Comparison of ENCODE assay signal across 9 cellular contexts in the genomic region with DNA sequence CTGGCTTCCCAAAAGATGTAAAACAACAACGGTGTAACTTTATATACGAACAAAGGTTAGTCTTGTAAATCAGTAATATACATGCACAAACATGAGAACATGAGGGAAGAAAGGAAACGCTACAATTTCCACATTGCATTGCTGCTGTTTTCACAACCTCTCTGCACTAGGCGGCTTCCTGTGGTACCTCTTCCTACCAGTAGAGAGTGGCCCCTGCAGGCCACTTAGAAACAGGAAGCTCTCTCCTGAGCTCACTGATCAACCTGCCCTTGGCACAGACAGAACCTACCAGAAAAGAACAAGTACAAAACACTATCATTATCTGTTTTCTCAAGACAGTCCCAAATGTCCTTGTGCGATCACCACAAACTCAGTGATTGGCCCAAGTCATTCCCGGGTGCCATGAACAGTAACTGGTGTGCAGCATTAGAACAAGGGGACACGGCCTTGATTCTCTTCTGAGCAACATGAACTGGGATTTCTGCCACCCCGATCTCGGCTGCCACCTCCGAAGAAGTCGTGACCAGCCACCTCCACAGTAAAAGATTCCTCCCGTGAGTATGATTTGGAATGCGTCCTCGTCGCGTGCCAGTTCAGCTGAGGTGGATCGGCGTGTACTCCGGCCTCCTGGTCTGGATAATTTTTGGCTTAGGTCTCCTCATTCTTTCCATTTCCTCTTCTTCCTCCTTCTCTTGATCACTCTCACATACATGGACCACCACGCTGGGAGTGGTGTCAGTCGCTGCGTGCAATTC. TPM values are rescaled to one million over a fixed set of nuclear protein-coding genes. Genes with fewer than 3 reads are reported as not detected.
DNase-seq lines count a peak whose midpoint lies in the region; ATAC-seq, FAIRE-seq and TF ChIP-seq lines count a peak whose summit lies in the region.
"Had no signal": no experiment of that assay in that cellular context is flagged by ENCODE, and none has a peak within 500 bp of the region (broad histone marks: within the 10 kb centered on the region; RNA-seq: fewer than 3 reads in every experiment).

No MANE protein-coding gene starts in this region.

- no peak overlapping the region for H3K4me3 ChIP-seq in HepG2 (replicated peaks in 1 of 3; ENCODE audit: insufficient read depth in 1 of 3, low read depth in 2 of 3, low read length in 3 of 3)
- no peak overlapping the region for H3K4me3 ChIP-seq in gastrocnemius medialis

- peaks cover 5% of the 10 kb centered on the region; the same call in 1 of the 2 replicates for H4K20me1 ChIP-seq in HepG2 (ENCODE audit: insufficient read depth, low read length)

- in situ Hi-C loops in HepG2 (cut with HindIII; ENCODE audit: extremely low pct_ligation_motif_present, low pct_unique_long_range_greater_than_20kb) = no loop called here
- in situ Hi-C loops in gastrocnemius medialis (cut with MboI; ENCODE audit: low sequenced_read_pairs in 4 of 4) = no loop called here

- H3K9me3 Mint-ChIP-seq in activated T-helper 2 cell treated with anti-CD3 and anti-CD28 coated beads, Interferon-gamma antibody, Interleukin-2, Interleukin-4, amounts not matched to agents 10 μg/mL and 5 μg/mL and 100 μg/mL, durations not matched to agents 14 hours and 24 hours and 36 hours = no peaks in the 10 kb centered on the region
- H3K9me3 Mint-ChIP-seq in glutamatergic neuron (ENCODE audit: unreplicated experiment) = no peaks in the 10 kb centered on the region
- H3K9me3 Mint-ChIP-seq: T-helper 1 cell treated with Interleukin-12 subunit alpha and Interleukin-12 subunit beta and Interleukin-4 antibody, amounts not matched to agents 30 μg/mL and 1 μg/mL, for 36 hours had no signal

- TF ChIP-seq CTCF in HepG2 (CRISPR knock-in tag; IDR thresholded peaks at IDR 0.05) (peak; percentile 34), glutamatergic neuron (IDR thresholded peaks at IDR 0.05; ENCODE audit: partially characterized antibody, unreplicated experiment) (no peak), gastrocnemius medialis (IDR thresholded peaks at IDR 0.05 in 4 of 5, conservative IDR thresholded peaks at IDR 0.05 in 1 of 5) (peak in 1 of 5 experiments; percentile 13)

- ATAC-seq in HepG2 (peak; percentile 71), gastrocnemius medialis (no peak), GM19351 (IDR thresholded peaks at IDR 0.05; ENCODE audit: unreplicated experiment) (no peak)

- peaks cover 30% of the 10 kb centered on the region for H3K36me3 Mint-ChIP-seq in activated T-helper 2 cell treated with anti-CD3 and anti-CD28 coated beads, Interferon-gamma antibody, Interleukin-2, Interleukin-4, amounts not matched to agents 10 μg/mL and 5 μg/mL and 100 μg/mL, durations not matched to agents 14 hours and 24 hours and 36 hours (ENCODE audit: low read depth)
- H3K36me3 Mint-ChIP-seq in glutamatergic neuron (ENCODE audit: unreplicated experiment) = peaks cover 5% of the 10 kb centered on the region

- TF ChIP-seq RAD21 in HepG2 (CRISPR knock-in tag; IDR thresholded peaks at IDR 0.05) = peak; percentile 53; the same call in 1 of the 2 replicates

- BruUV-seq in HepG2 (replicated peaks; lab: Mats Ljungman, UMichigan) = no TSS peak

- no peak overlapping the region for H3K9ac ChIP-seq in HepG2 (ENCODE audit: insufficient read depth, low read depth, low read length)

- H3K27me3 ChIP-seq in HepG2 (ENCODE audit: control insufficient read depth in 1 of 2, insufficient read depth in 2 of 2, low read length in 2 of 2) (no peaks in the 10 kb centered on the region), gastrocnemius medialis (no peaks in the 10 kb centered on the region)

- H3K4me2 ChIP-seq in HepG2 (ENCODE audit: low read depth, low read length) = no peak overlapping the region

- TF ChIP-seq EP300 in HepG2 (IDR thresholded peaks at IDR 0.05; ENCODE audit: low read depth in 2 of 2, low read length in 2 of 2) = no peak
- no peak for TF ChIP-seq EP300 in HepG2 (CRISPR knock-in tag; IDR thresholded peaks at IDR 0.05; ENCODE audit: borderline replicate concordance)

- 89% methylated on average over 18 of the region's 22 CpGs for WGBS in HepG2 (ENCODE audit: low lambda C conversion rate)

- CTCF ChIA-PET in HepG2 (lab: Yijun Ruan, JAX; ENCODE audit: low intra/inter-chr PET ratio, low total read pairs) = interaction anchor here (1.3 kb wide), 1 partner anchor 65 kb away, joined by 5 read pairs; no protein-coding TSS in a partner anchor

- H3K27ac ChIP-seq in HepG2 (ENCODE audit: extremely low read length, insufficient read depth, low read length) = no peak overlapping the region
- H3K27ac ChIP-seq in gastrocnemius medialis = no peak overlapping the region

- H3K79me2 ChIP-seq in HepG2 (ENCODE audit: insufficient read depth, low read length) = no peaks in the 10 kb centered on the region

- TF ChIP-seq POLR2A in HepG2 (IDR thresholded peaks at IDR 0.05; ENCODE audit: insufficient read depth in 1 of 2, low read depth in 2 of 2, low read length in 2 of 2) (no peak), gastrocnemius medialis (IDR thresholded peaks at IDR 0.05) (no peak)

- H2AFZ ChIP-seq in HepG2 (ENCODE audit: low read length) = no peak overlapping the region

- peaks cover 9 to 43% of the 10 kb centered on the region in 2 experiments for H3K36me3 ChIP-seq in HepG2 (replicated peaks in 1 of 2; ENCODE audit: control insufficient read depth in 1 of 2, insufficient read depth in 2 of 2, low read length in 2 of 2)
- peaks cover 0 to 42% of the 10 kb centered on the region in 2 donors for H3K36me3 ChIP-seq in gastrocnemius medialis

- no peak overlapping the region for H3K4me3 Mint-ChIP-seq in activated T-helper 2 cell treated with anti-CD3 and anti-CD28 coated beads, Interferon-gamma antibody, Interleukin-2, Interleukin-4, amounts not matched to agents 10 μg/mL and 5 μg/mL and 100 μg/mL, durations not matched to agents 14 hours and 24 hours and 36 hours (ENCODE audit: low read depth)
- H3K4me3 Mint-ChIP-seq in glutamatergic neuron (ENCODE audit: unreplicated experiment) = no peak overlapping the region
- H3K4me3 Mint-ChIP-seq: T-helper 1 cell treated with Interleukin-12 subunit alpha and Interleukin-12 subunit beta and Interleukin-4 antibody, amounts not matched to agents 30 μg/mL and 1 μg/mL, for 36 hours had no signal

- POLR2A ChIA-PET in HepG2 (lab: Yijun Ruan, JAX) = interaction anchor here (1.2 to 1.4 kb wide), 2 partner anchors 9 to 28 kb away, joined by 3 to 5 read pairs; no protein-coding TSS in a partner anchor

- DNase-seq in COLO668 (lab: John Stamatoyannopoulos, UW; ENCODE audit: unreplicated experiment) (peak; percentile 32), HT-29 (ENCODE audit: low spot score) (peak; percentile 32), HepG2 (ENCODE audit: low spot score) (peak; percentile 44), glutamatergic neuron (no peak), gastrocnemius medialis (no peak), SHP77 treated with DMSO at 0.1 percent for 48 hours (lab: John Stamatoyannopoulos, UW) (no peak)
- no peak for DNase-seq in activated T-helper 2 cell treated with anti-CD3 and anti-CD28 coated beads, Interferon-gamma antibody, Interleukin-2, Interleukin-4, amounts not matched to agents 10 μg/mL and 5 μg/mL and 100 μg/mL, durations not matched to agents 14 hours and 24 hours and 36 hours (ENCODE audit: low spot score)

- H3K27me3 Mint-ChIP-seq in activated T-helper 2 cell treated with anti-CD3 and anti-CD28 coated beads, Interferon-gamma antibody, Interleukin-2, Interleukin-4, amounts not matched to agents 10 μg/mL and 5 μg/mL and 100 μg/mL, durations not matched to agents 14 hours and 24 hours and 36 hours (ENCODE audit: low read depth) = peaks cover 2% of the 10 kb centered on the region
- peaks cover 2% of the 10 kb centered on the region for H3K27me3 Mint-ChIP-seq in glutamatergic neuron (ENCODE audit: unreplicated experiment)

- intact Hi-C loops in activated T-helper 2 cell treated with anti-CD3 and anti-CD28 coated beads, Interferon-gamma antibody, Interleukin-2, Interleukin-4, amounts not matched to agents 10 μg/mL and 5 μg/mL and 100 μg/mL, durations not matched to agents 14 hours and 24 hours and 36 hours (cut with micrococcal nuclease) = no loop called here
- intact Hi-C loops in HepG2 (cut with micrococcal nuclease; ENCODE audit: unreplicated experiment) = no loop called here
- intact Hi-C loops in gastrocnemius medialis (cut with DNase I; ENCODE audit: low total_unique reads) = no loop called here

- H3K4me1 Mint-ChIP-seq in activated T-helper 2 cell treated with anti-CD3 and anti-CD28 coated beads, Interferon-gamma antibody, Interleukin-2, Interleukin-4, amounts not matched to agents 10 μg/mL and 5 μg/mL and 100 μg/mL, durations not matched to agents 14 hours and 24 hours and 36 hours (ENCODE audit: low read depth) = peaks cover 33% of the 10 kb centered on the region
- no peaks in the 10 kb centered on the region for H3K4me1 Mint-ChIP-seq in glutamatergic neuron (ENCODE audit: low read depth, unreplicated experiment)

- H3K27ac Mint-ChIP-seq in activated T-helper 2 cell treated with anti-CD3 and anti-CD28 coated beads, Interferon-gamma antibody, Interleukin-2, Interleukin-4, amounts not matched to agents 10 μg/mL and 5 μg/mL and 100 μg/mL, durations not matched to agents 14 hours and 24 hours and 36 hours = peak overlapping the region; percentile 9
- no peak overlapping the region for H3K27ac Mint-ChIP-seq in glutamatergic neuron (ENCODE audit: unreplicated experiment)
- H3K27ac Mint-ChIP-seq: T-helper 1 cell treated with Interleukin-12 subunit alpha and Interleukin-12 subunit beta and Interleukin-4 antibody, amounts not matched to agents 30 μg/mL and 1 μg/mL, for 36 hours had no signal

- FAIRE-seq in HepG2 (lab: Jason Lieb, UNC) = no peak

- H3K4me1 ChIP-seq in HepG2 (ENCODE audit: insufficient read depth, low read length) = peaks cover 25% of the 10 kb centered on the region
- no peaks in the 10 kb centered on the region for H3K4me1 ChIP-seq in gastrocnemius medialis

- H3K9me3 ChIP-seq in HepG2 (ENCODE audit: low read length) (no peaks in the 10 kb centered on the region), gastrocnemius medialis (no peaks in the 10 kb centered on the region)

RNA-seq across cellular contexts. Expression of a gene that starts 5.7 kb away (rescaled TPM):
- 0.05 and 0.31 TPM in 2 replicates for total RNA-seq in HT-29 (2014; rRNA removed; shearing (Covaris generic))
- 0.37 and 0.46 TPM in 2 replicates for total RNA-seq in activated T-helper 2 cell treated with anti-CD3 and anti-CD28 coated beads, Interferon-gamma antibody, Interleukin-2, Interleukin-4, amounts not matched to agents 10 μg/mL and 5 μg/mL and 100 μg/mL, durations not matched to agents 14 hours and 24 hours and 36 hours
- total RNA-seq in HepG2 (2016; rRNA removed; fragmentation: Illumina TruSeq; extraction: Trizol) = 0.35 TPM in 1 of 2 replicates, not detected in the other
- not detected in 2 replicates for total RNA-seq in HepG2 (2016; cell fraction: cytosol; rRNA removed; fragmentation: Illumina TruSeq; extraction: Trizol; ENCODE audit: low read depth)
- total RNA-seq in HepG2 (2016; cell fraction: insoluble cytoplasmic fraction; rRNA removed; fragmentation: Illumina TruSeq; extraction: Trizol) = 0.22 TPM in 1 of 2 replicates, not detected in the other
- not detected in 2 replicates for total RNA-seq in HepG2 (2016; cell fraction: membrane; rRNA removed; fragmentation: Illumina TruSeq; extraction: Trizol)
- total RNA-seq in HepG2 (2016; cell fraction: nucleus; rRNA removed; fragmentation: Illumina TruSeq; extraction: Trizol) = 0.50 and 0.84 TPM in 2 replicates
- polyA plus RNA-seq in HepG2 (2011; rRNA removed) = not detected in 2 replicates
- not detected in 2 replicates for polyA plus RNA-seq in HepG2 (2011; cell fraction: cytosol; rRNA removed)
- 0.16 and 0.17 TPM in 2 replicates for polyA plus RNA-seq in HepG2 (2011; cell fraction: nucleus; rRNA removed)
- polyA plus RNA-seq in HepG2 (2012) = not detected in 2 replicates
- not detected in 2 replicates for polyA plus RNA-seq in HepG2 (2016; cell fraction: cytosol; fragmentation: Illumina TruSeq; extraction: Trizol; ENCODE audit: low read depth)
- not detected in 2 replicates for polyA plus RNA-seq in HepG2 (2016; cell fraction: insoluble cytoplasmic fraction; fragmentation: Illumina TruSeq; extraction: Trizol; ENCODE audit: low read depth)
- not detected in 2 replicates for polyA plus RNA-seq in HepG2 (2016; cell fraction: membrane; fragmentation: Illumina TruSeq; extraction: Trizol; ENCODE audit: low read depth)
- not detected in 2 replicates for polyA plus RNA-seq in HepG2 (2016; cell fraction: nucleus; fragmentation: Illumina TruSeq; extraction: Trizol; ENCODE audit: insufficient read depth, low read depth)
- polyA minus RNA-seq in HepG2 (2011; rRNA and poly(A)+ RNA removed; ENCODE audit: low replicate concordance) = not detected in 2 replicates
- polyA minus RNA-seq in HepG2 (2011; cell fraction: cytosol; rRNA and poly(A)+ RNA removed) = not detected in 2 replicates
- 1.1 and 1.4 TPM in 2 replicates for polyA minus RNA-seq in HepG2 (2011; cell fraction: nucleus; rRNA and poly(A)+ RNA removed)
- total RNA-seq in glutamatergic neuron (ENCODE audit: unreplicated experiment) = 1.6 TPM
- 1 to 10 TPM in 1 of 4 donors, under 1 TPM in 1, not detected in 2; 0.22 to 2.9 TPM for total RNA-seq in gastrocnemius medialis

Comparison
In these comparisons a context has a peak if more than half of its experiments do, and no peak if none do; other contexts are left out.
1. DNase-seq: peak in COLO668 (single experiment), HT-29 (single experiment) and HepG2 (single experiment); none in activated T-helper 2 cell treated with anti-CD3 and anti-CD28 coated beads, Interferon-gamma antibody, Interleukin-2, Interleukin-4, amounts not matched to agents 10 μg/mL and 5 μg/mL and 100 μg/mL, durations not matched to agents 14 hours and 24 hours and 36 hours (single experiment), glutamatergic neuron (single experiment), gastrocnemius medialis (0 of 2) and SHP77 treated with DMSO at 0.1 percent for 48 hours (single experiment).